In genomic region chr12:111190741-111191526, GRCh38 we compare ENCODE assay signal across 7 cellular contexts.
"Had no signal": no experiment of that assay in that cellular context is flagged by ENCODE, and none has a peak within 500 bp of the region (broad histone marks: within the 10 kb centered on the region; RNA-seq: fewer than 3 reads in every experiment).

No MANE protein-coding gene starts in this region.

- H3K4me1 Mint-ChIP-seq: IgD-negative memory B cell had no signal

- H3K36me3 Mint-ChIP-seq: IgD-negative memory B cell had no signal

- H2AFZ ChIP-seq: GM23338 had no signal

- DNase-seq: H7, KG1 had no signal

- H3K9me3 Mint-ChIP-seq: GM23338 had no signal

- H3K27ac Mint-ChIP-seq: GM23338 had no signal

- ATAC-seq: GM23338, HCT116 had no signal

- H3K36me3 ChIP-seq: HAP-1 had no signal

- H3K4me3 ChIP-seq: GM23338, HAP-1 had no signal

- H3K4me3 Mint-ChIP-seq: GM23338, IgD-negative memory B cell had no signal

- FAIRE-seq: HTR-8/SVneo had no signal

- H3K4me1 ChIP-seq: HAP-1 had no signal

- H3K9me3 ChIP-seq: HAP-1 had no signal

- H3K4me2 ChIP-seq: GM23338 had no signal
